In the genomic region with DNA sequence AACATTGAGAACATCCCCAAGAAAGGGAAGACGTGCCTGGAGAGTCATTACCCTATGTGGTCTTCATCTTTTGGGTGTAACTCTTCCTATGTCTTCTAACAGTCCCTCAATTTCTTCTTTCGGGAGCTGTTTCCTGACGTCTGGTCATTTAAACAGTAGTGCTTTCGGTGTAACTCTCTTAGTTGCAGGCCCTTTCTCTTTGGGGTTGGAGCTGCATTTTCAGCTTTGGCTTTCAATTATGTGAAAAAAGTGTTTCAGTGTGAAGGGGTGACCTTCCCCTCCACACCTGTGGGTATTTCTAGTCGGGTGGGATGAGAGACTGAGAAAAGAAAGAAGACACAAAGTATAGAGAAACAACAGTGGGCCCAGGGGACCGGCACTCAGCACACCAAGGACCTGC, we compare ENCODE assay signal across 23 cellular contexts.
"Had no signal": no experiment of that assay in that cellular context is flagged by ENCODE, and none has a peak within 500 bp of the region (broad histone marks: within the 10 kb centered on the region; RNA-seq: fewer than 3 reads in every experiment).

No MANE protein-coding gene starts in this region.

- ATAC-seq: foreskin keratinocyte; gastroesophageal sphincter; heart right ventricle; left cardiac atrium; left lung; naive thymus-derived CD4-positive, alpha-beta T cell; psoas muscle; right cardiac atrium; stimulated activated effector memory CD8-positive, alpha-beta T cell treated with anti-CD3 and anti-CD28 coated beads, Interleukin-12 subunit alpha, Interleukin-12 subunit beta, amount 100 ng/mL, for 72 hours had no signal

- H3K27ac Mint-ChIP-seq: nephron; stimulated activated effector memory CD8-positive, alpha-beta T cell treated with anti-CD3 and anti-CD28 coated beads, Interleukin-12 subunit alpha, Interleukin-12 subunit beta, amount 100 ng/mL, for 72 hours had no signal

- H3K27me3 Mint-ChIP-seq: naive thymus-derived CD4-positive, alpha-beta T cell had no signal

- H3K9me3 Mint-ChIP-seq: nephron had no signal

- DNase-seq: effector memory CD4-positive, alpha-beta T cell; foreskin keratinocyte; heart right ventricle; hippocampal formation; left cardiac atrium; left lung; mesenchymal stem cell; naive thymus-derived CD4-positive, alpha-beta T cell; nucleus accumbens; ovary; posterior cingulate gyrus; psoas muscle; right cardiac atrium; sigmoid colon; stimulated activated CD4-positive, alpha-beta T cell treated with anti-CD3 and anti-CD28 coated beads, Interleukin-2, amount 100 ng/mL, for 24 hours; stimulated activated CD4-positive, alpha-beta T cell treated with anti-CD3 and anti-CD28 coated beads, Interleukin-4, amount 100 ng/mL, for 24 hours; stimulated activated naive CD4-positive, alpha-beta T cell treated with Interleukin-2 at 50 U/mL for 16 hours; stomach; thyroid gland; trophoblast cell had no signal

- H3K4me3 Mint-ChIP-seq: naive thymus-derived CD4-positive, alpha-beta T cell; nephron; stimulated activated effector memory CD8-positive, alpha-beta T cell treated with anti-CD3 and anti-CD28 coated beads, Interleukin-12 subunit alpha, Interleukin-12 subunit beta, amount 100 ng/mL, for 72 hours had no signal

- H3K36me3 Mint-ChIP-seq: stimulated activated effector memory CD8-positive, alpha-beta T cell treated with anti-CD3 and anti-CD28 coated beads, Interleukin-12 subunit alpha, Interleukin-12 subunit beta, amount 100 ng/mL, for 72 hours had no signal
